ENCODE assay signal across 22 cellular contexts in the genomic region with DNA sequence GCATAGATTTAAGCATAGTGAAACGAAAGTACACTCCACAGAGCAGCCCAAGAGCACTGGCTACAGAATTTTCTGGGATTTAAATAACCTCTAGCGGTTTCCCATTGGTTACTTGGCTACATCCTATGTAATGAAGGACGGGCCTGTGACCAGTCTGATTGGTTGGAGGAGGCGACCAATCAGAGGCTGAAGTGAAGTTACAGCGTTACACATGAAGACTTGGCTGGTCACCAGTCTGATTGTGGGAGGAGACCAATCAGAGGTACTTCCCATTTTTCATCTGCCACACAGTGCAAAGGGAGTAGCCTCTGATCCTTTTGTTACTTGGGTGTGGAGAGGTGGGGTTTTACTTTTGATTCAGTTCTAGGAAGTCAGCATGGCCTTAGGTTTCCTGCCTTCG.
A peak's percentile ranks its signal among the peaks of the same experiment; 100 is the strongest.
DNase-seq lines count a peak whose midpoint lies in the region; ATAC-seq, FAIRE-seq and TF ChIP-seq lines count a peak whose summit lies in the region.
"Had no signal": no experiment of that assay in that cellular context is flagged by ENCODE, and none has a peak within 500 bp of the region (broad histone marks: within the 10 kb centered on the region; RNA-seq: fewer than 3 reads in every experiment).

No MANE protein-coding gene starts in this region.

- peak; percentile 44 for FAIRE-seq in K562 (lab: Jason Lieb, UNC)
- FAIRE-seq: H1 had no signal

- no peaks in the 10 kb centered on the region for H4K20me1 ChIP-seq in Karpas-422 (ENCODE audit: insufficient read depth, low read depth, low read length)
- H4K20me1 ChIP-seq in K562 (replicated peaks; ENCODE audit: control insufficient read depth, insufficient read depth, low read length) = no peaks in the 10 kb centered on the region

- H3K9ac ChIP-seq in Karpas-422 (ENCODE audit: low read length) (no peak overlapping the region), K562 (ENCODE audit: insufficient read depth in 1 of 2, low read depth in 2 of 2, low read length in 2 of 2) (no peak overlapping the region)

- no peak for TF ChIP-seq EP300 in K562 (IDR thresholded peaks at IDR 0.05; ENCODE audit: low read length)

- DNase-seq in Daoy (ENCODE audit: low read depth) = peak; percentile 20
- peak; percentile 42 for DNase-seq in Karpas-422
- DNase-seq in OCI-M1 (lab: John Stamatoyannopoulos, UW) = peak; percentile 91
- DNase-seq in K562 (ENCODE audit: extremely low read depth in 1 of 4, low spot score in 3 of 4) = peak in 2 of 4 experiments; percentile 11 to 17
- no peak for DNase-seq in mucosa of gallbladder (ENCODE audit: low spot score)
- DNase-seq in stimulated activated CD4-positive, alpha-beta T cell treated with anti-CD3 and anti-CD28 coated beads, Interleukin-12 subunit alpha, Interleukin-12 subunit beta, amount 100 ng/mL, for 4 hours = no peak
- DNase-seq: activated CD4-positive, alpha-beta T cell treated with anti-CD3 and anti-CD28 coated beads for 4 hours; activated CD8-positive, alpha-beta memory T cell treated with anti-CD3 and anti-CD28 coated beads for 24 hours; activated gamma-delta T cell; activated naive CD8-positive, alpha-beta T cell treated with anti-CD3 and anti-CD28 coated beads, Interleukin-2, amount 10 ng/mL, durations not matched to agents 7 days and 5 days; activated T-cell treated with anti-CD3 and anti-CD28 coated beads, Interleukin-2, amount 50 U/mL, for 24 hours; Calu3; foreskin melanocyte; heart right ventricle; mucosa of descending colon; NCI-H1048; NCI-H1694; NCI-H510A treated with DMSO at 0.1 percent for 48 hours had no signal

- no peak for TF ChIP-seq RAD21 in K562 (CRISPR knock-in tag; conservative IDR thresholded peaks at IDR 0.05 in 1 of 2, IDR thresholded peaks at IDR 0.05 in 1 of 2)

- no peak overlapping the region for H3K4me2 ChIP-seq in Karpas-422 (ENCODE audit: low read depth, low read length, poor library complexity, severe bottlenecking)
- H3K4me2 ChIP-seq in K562 (ENCODE audit: insufficient read depth, low read length) = no peak overlapping the region

- intact Hi-C loops in K562 (cut with micrococcal nuclease) = no loop called here

- H3K79me2 ChIP-seq in Karpas-422 (ENCODE audit: low read length) (no peaks in the 10 kb centered on the region), K562 (ENCODE audit: control insufficient read depth, insufficient read depth, low read length) (no peaks in the 10 kb centered on the region)

- ATAC-seq in K562 (peak; percentile 65), GM21529 (IDR thresholded peaks at IDR 0.05; ENCODE audit: unreplicated experiment) (no peak)
- ATAC-seq: heart right ventricle, mucosa of descending colon had no signal

- in situ Hi-C loops in K562 (cut with MboI) = no loop called here

- H3K27me3 ChIP-seq in Karpas-422 (ENCODE audit: low read length) (no peaks in the 10 kb centered on the region), K562 (ENCODE audit: control insufficient read depth in 2 of 2, insufficient read depth in 2 of 2, low read length in 2 of 2) (no peaks in the 10 kb centered on the region)
- H3K27me3 ChIP-seq: esophagus muscularis mucosa had no signal

- no TSS peak for BruUV-seq in K562 (replicated peaks; lab: Mats Ljungman, UMichigan)

- no peaks in the 10 kb centered on the region for H3K9me1 ChIP-seq in K562 (ENCODE audit: control insufficient read depth, insufficient read depth, low read length)

- no peak for TF ChIP-seq POLR2A in K562 (conservative IDR thresholded peaks at IDR 0.05)

- no peak overlapping the region for H2AFZ ChIP-seq in Karpas-422 (ENCODE audit: low read length)
- H2AFZ ChIP-seq in K562 (ENCODE audit: low read depth, low read length) = no peak overlapping the region

- H3K27ac ChIP-seq in Karpas-422 (ENCODE audit: low read length) (no peak overlapping the region), K562 (ENCODE audit: extremely low read depth, low read depth, low read length) (no peak overlapping the region)
- H3K27ac ChIP-seq: esophagus muscularis mucosa, heart right ventricle had no signal

- no peaks in the 10 kb centered on the region for H3K4me1 ChIP-seq in Karpas-422 (ENCODE audit: low read length)
- no peaks in the 10 kb centered on the region; a peak in 1 of 5 replicates for H3K4me1 ChIP-seq in K562 (replicated peaks in 1 of 2; ENCODE audit: control insufficient read depth in 2 of 2, insufficient read depth in 2 of 2, low read length in 2 of 2)
- H3K4me1 ChIP-seq: esophagus muscularis mucosa, heart right ventricle had no signal

- H3K9me3 ChIP-seq in Karpas-422 (ENCODE audit: low read length) (no peaks in the 10 kb centered on the region), K562 (replicated peaks; ENCODE audit: control insufficient read depth, insufficient read depth, low read depth, low read length) (no peaks in the 10 kb centered on the region)
- H3K9me3 ChIP-seq: esophagus muscularis mucosa, heart right ventricle, mucosa of descending colon had no signal

- CTCF ChIA-PET in K562 (lab: Yijun Ruan, JAX; ENCODE audit: low intra/inter-chr PET ratio) = no interaction called here

- 0% methylated on average over 6 of the region's 6 CpGs for WGBS in K562 (ENCODE audit: insufficient coverage, low coverage, missing lambda C conversion rate)

- no peak overlapping the region for H3K4me3 ChIP-seq in Karpas-422 (ENCODE audit: low read length)
- H3K4me3 ChIP-seq in K562 = no peak overlapping the region
- H3K4me3 ChIP-seq: esophagus muscularis mucosa, heart right ventricle, lung, mucosa of descending colon had no signal

- no peaks in the 10 kb centered on the region for H3K9me2 ChIP-seq in Karpas-422 (replicated peaks; ENCODE audit: insufficient read depth, low read length)

- POLR2A ChIA-PET in K562 (lab: Yijun Ruan, JAX) = no interaction called here

- TF ChIP-seq CTCF in K562 (IDR thresholded peaks at IDR 0.05 in 2 of 3, conservative IDR thresholded peaks at IDR 0.05 in 1 of 3; ENCODE audit: insufficient read depth in 2 of 3, low read depth in 1 of 3, low read length in 3 of 3) = no peak

- H3K36me3 ChIP-seq in Karpas-422 (ENCODE audit: insufficient read depth, low read length) = no peaks in the 10 kb centered on the region
- no peaks in the 10 kb centered on the region for H3K36me3 ChIP-seq in K562 (ENCODE audit: control insufficient read depth, insufficient read depth, low read length)
- H3K36me3 ChIP-seq: esophagus muscularis mucosa, heart right ventricle had no signal

TF ChIP-seq in K562, 482 proteins besides CTCF, POLR2A, EP300 and RAD21 (continues in another document):
- TF ChIP-seq ZNF444 (CRISPR knock-in tag; IDR thresholded peaks at IDR 0.05) (no peak), CBX5 (IDR thresholded peaks at IDR 0.05; ENCODE audit: borderline replicate concordance, low read depth) (no peak), STAT5B (CRISPR knock-in tag; IDR thresholded peaks at IDR 0.05) (no peak), DNMT1 (IDR thresholded peaks at IDR 0.05) (no peak), MAZ (CRISPR knock-in tag; conservative IDR thresholded peaks at IDR 0.05 in 1 of 2, IDR thresholded peaks at IDR 0.05 in 1 of 2) (no peak), SFPQ (IDR thresholded peaks at IDR 0.05; ENCODE audit: low read depth, low read length) (no peak), NFYB (IDR thresholded peaks at IDR 0.05; ENCODE audit: extremely low read depth, insufficient read length) (peak; percentile 25)

Comparison
In these comparisons a context has a peak if more than half of its experiments do, and no peak if none do; other contexts are left out.
1. DNase-seq: peak in Daoy (single experiment), Karpas-422 (single experiment) and OCI-M1 (single experiment); none in mucosa of gallbladder (single experiment) and stimulated activated CD4-positive, alpha-beta T cell treated with anti-CD3 and anti-CD28 coated beads, Interleukin-12 subunit alpha, Interleukin-12 subunit beta, amount 100 ng/mL, for 4 hours (single experiment).